ENCODE assay signal across 3 cellular contexts in the genomic region with DNA sequence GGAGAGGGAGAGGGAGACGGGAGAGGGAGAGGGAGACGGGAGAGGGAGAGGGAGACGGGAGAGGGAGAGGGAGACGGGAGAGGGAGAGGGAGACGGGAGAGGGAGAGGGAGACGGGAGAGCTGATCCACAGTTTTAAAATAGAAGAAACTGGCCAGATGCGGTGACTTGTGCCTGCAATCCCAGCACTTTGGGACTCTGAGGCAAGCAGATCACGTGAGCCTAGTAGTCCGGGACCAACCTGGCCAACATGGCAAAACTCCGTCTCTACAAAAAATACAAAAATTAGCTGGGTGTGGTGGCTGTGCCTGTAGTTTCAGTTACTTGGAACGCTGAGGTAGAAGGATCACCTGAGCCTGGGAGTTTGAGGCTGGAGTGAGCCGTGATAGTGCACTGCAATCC. TPM values are rescaled to one million over a fixed set of nuclear protein-coding genes. Genes with fewer than 3 reads are reported as not detected.
"Had no signal": no experiment of that assay in that cellular context is flagged by ENCODE, and none has a peak within 500 bp of the region (broad histone marks: within the 10 kb centered on the region; RNA-seq: fewer than 3 reads in every experiment).

No MANE protein-coding gene starts in this region.

RNA-seq across cellular contexts. Expression of gene NTN4, which starts 51.9 kb away (rescaled TPM):
- total RNA-seq: activated CD4-positive, alpha-beta T cell treated with anti-CD3 and anti-CD28 coated beads for 36 hours; activated naive CD4-positive, alpha-beta T cell treated with anti-CD3 and anti-CD28 coated beads, Interleukin-2, amount 50 U/mL, for 72 hours; T-helper 1 cell treated with Interleukin-12 subunit alpha and Interleukin-12 subunit beta and Interleukin-4 antibody, amounts not matched to agents 30 ng/mL and 1 ng/mL, for 36 hours had no signal
